Comparison of ENCODE assay signal across 12 cellular contexts in genomic region chr1:164092603-164093353, GRCh38.
A peak's percentile ranks its signal among the peaks of the same experiment; 100 is the strongest.
DNase-seq lines count a peak whose midpoint lies in the region; ATAC-seq and TF ChIP-seq lines count a peak whose summit lies in the region.
"Had no signal": no experiment of that assay in that cellular context is flagged by ENCODE, and none has a peak within 500 bp of the region (broad histone marks: within the 10 kb centered on the region; RNA-seq: fewer than 3 reads in every experiment).

No MANE protein-coding gene starts in this region.

- 72 to 82% methylated on average over 4 of the region's 4 CpGs for WGBS in heart right ventricle, 2 donors
- WGBS in testis, 2 donors: 81% methylated on average over 4 of the region's 4 CpGs

- DNase-seq in heart right ventricle (no peak), Right ventricle myocardium superior (no peak), cardiac fibroblast (ENCODE audit: low read depth in 2 of 2) (peak; percentile 5 to 17), testis (peak; percentile 27), immature natural killer cell (no peak), T-helper 1 cell (no peak), dorsolateral prefrontal cortex (no peak)
- DNase-seq: activated CD4-positive, alpha-beta T cell treated with anti-CD3 and anti-CD28 coated beads, Interleukin-2, amount 50 U/mL, for 4 hours; CD4-positive, alpha-beta T cell; NCI-H2029 had no signal

- intact Hi-C loops in heart right ventricle (cut with DNase I) (no loop called here), Right ventricle myocardium superior (cut with DNase I) (no loop called here), testis (cut with DNase I; ENCODE audit: low total_unique reads) (no loop called here), dorsolateral prefrontal cortex (cut with DNase I) (no loop called here)

- peaks cover 0 to 22% (median 8%) of the 10 kb centered on the region in 6 donors for H3K9me3 Mint-ChIP-seq in immature natural killer cell

- H3K9me3 ChIP-seq in heart right ventricle (peaks cover 0 to 24% (median 4%) of the 10 kb centered on the region in 11 donors), testis (no peaks in the 10 kb centered on the region)

- no peak overlapping the region for H3K27ac ChIP-seq in heart right ventricle
- H3K27ac ChIP-seq in testis: no peak overlapping the region
- H3K27ac ChIP-seq in dorsolateral prefrontal cortex: no peak overlapping the region
- H3K27ac ChIP-seq: adrenal gland had no signal

- TF ChIP-seq POLR2A in testis (IDR thresholded peaks at IDR 0.05): no peak

- H3K36me3 Mint-ChIP-seq in immature natural killer cell: no peaks in the 10 kb centered on the region

- H3K27ac Mint-ChIP-seq in immature natural killer cell: no peak overlapping the region
- H3K27ac Mint-ChIP-seq: CD4-positive, alpha-beta T cell had no signal

- TF ChIP-seq CTCF in heart right ventricle (IDR thresholded peaks at IDR 0.05) (peak in 5 of 9 donors; percentile 13 to 28 (median 17)), LNCAP (IDR thresholded peaks at IDR 0.05) (peak; percentile 38; the same call in 1 of the 2 replicates), cardiac fibroblast (IDR thresholded peaks at IDR 0.05; ENCODE audit: low read depth, low read length) (peak; percentile 30), testis (IDR thresholded peaks at IDR 0.05) (peak in 1 of 3 experiments; percentile 8), dorsolateral prefrontal cortex (IDR thresholded peaks at IDR 0.05 in 54 of 56, conservative IDR thresholded peaks at IDR 0.05 in 2 of 56; ENCODE audit: low read depth in 1 of 56, partially characterized antibody in 56 of 56) (peak in 1 of 56 donors; percentile 10)

- peaks cover 0 to 6% (median 0%) of the 10 kb centered on the region in 3 donors for H3K27me3 Mint-ChIP-seq in immature natural killer cell (ENCODE audit: low read depth in 3 of 3)
- H3K27me3 Mint-ChIP-seq: CD4-positive, alpha-beta T cell had no signal

- no peaks in the 10 kb centered on the region for H3K36me3 ChIP-seq in heart right ventricle
- H3K36me3 ChIP-seq in testis (ENCODE audit: low read depth, missing control alignments): no peaks in the 10 kb centered on the region
- H3K36me3 ChIP-seq: adrenal gland had no signal

- H3K4me1 ChIP-seq in heart right ventricle: no peaks in the 10 kb centered on the region
- no peaks in the 10 kb centered on the region for H3K4me1 ChIP-seq in testis
- H3K4me1 ChIP-seq: adrenal gland had no signal

- H3K27me3 ChIP-seq in heart right ventricle: no peaks in the 10 kb centered on the region
- no peaks in the 10 kb centered on the region for H3K27me3 ChIP-seq in testis
- H3K27me3 ChIP-seq in dorsolateral prefrontal cortex: no peaks in the 10 kb centered on the region
- H3K27me3 ChIP-seq: adrenal gland had no signal

- no peaks in the 10 kb centered on the region for H3K4me1 Mint-ChIP-seq in immature natural killer cell

- H3K4me3 Mint-ChIP-seq in immature natural killer cell: no peak overlapping the region
- H3K4me3 Mint-ChIP-seq: CD4-positive, alpha-beta T cell had no signal

- ATAC-seq in heart right ventricle (no peak), Right ventricle myocardium superior (ENCODE audit: poor library complexity) (no peak)

- no peak overlapping the region for H3K4me3 ChIP-seq in heart right ventricle
- no peak overlapping the region for H3K4me3 ChIP-seq in cardiac fibroblast (replicated peaks in 1 of 2; ENCODE audit: low read depth in 2 of 2, low read length in 2 of 2)
- H3K4me3 ChIP-seq in testis: no peak overlapping the region
- H3K4me3 ChIP-seq in dorsolateral prefrontal cortex: no peak overlapping the region
- H3K4me3 ChIP-seq: adrenal gland had no signal

Comparison
In these comparisons a context has a peak if more than half of its experiments do, and no peak if none do; other contexts are left out.
1. DNase-seq: peak in cardiac fibroblast (2 of 2) and testis (single experiment); none in heart right ventricle (0 of 2), Right ventricle myocardium superior (single experiment), immature natural killer cell (0 of 3), T-helper 1 cell (0 of 5) and dorsolateral prefrontal cortex (0 of 10).